4 cellular contexts compared by ENCODE assay signal in the genomic region with DNA sequence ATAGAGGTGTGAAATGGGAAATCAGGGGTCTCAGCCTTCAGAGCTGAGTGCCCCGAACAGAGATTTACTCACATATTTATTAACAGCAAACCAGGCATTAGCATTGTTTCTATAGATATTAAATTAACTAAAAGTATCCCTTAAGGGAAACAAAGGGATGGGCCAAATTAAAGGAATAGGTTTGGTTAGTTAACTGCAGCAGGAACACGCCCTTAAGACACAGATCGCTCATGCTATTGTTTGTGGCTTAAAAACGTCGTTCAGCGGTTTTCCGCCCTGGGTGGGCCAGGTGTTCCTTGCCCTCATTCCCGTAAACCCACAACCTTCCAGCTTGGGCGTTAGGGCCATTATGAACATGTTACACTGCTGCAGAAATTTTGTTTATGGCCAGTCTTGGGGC. TPM values are rescaled to one million over a fixed set of nuclear protein-coding genes. Genes with fewer than 3 reads are reported as not detected.
"Had no signal": no experiment of that assay in that cellular context is flagged by ENCODE, and none has a peak within 500 bp of the region (broad histone marks: within the 10 kb centered on the region; RNA-seq: fewer than 3 reads in every experiment).

No MANE protein-coding gene starts in this region.

RNA-seq across cellular contexts. Expression of a gene that starts 30.8 kb away (rescaled TPM):
- total RNA-seq: HT-29, IMR-90 had no signal
- polyA plus RNA-seq: IgD-negative memory B cell, IMR-90, K562 had no signal
